In genomic region chr2:148508878-148509702, GRCh38 we compare ENCODE assay signal across 8 cellular contexts.
DNase-seq lines count a peak whose midpoint lies in the region; ATAC-seq, FAIRE-seq and TF ChIP-seq lines count a peak whose summit lies in the region.

No MANE protein-coding gene starts in this region.

- H3K9me3 ChIP-seq in sigmoid colon, result no peaks in the 10 kb centered on the region

- no peak for TF ChIP-seq EP300 in sigmoid colon (IDR thresholded peaks at IDR 0.05)

- peak overlapping the region; percentile 1 to 26 (median 22) for H3K4me3 ChIP-seq in sigmoid colon

- peak; percentile 100 for ATAC-seq in HG02763 (IDR thresholded peaks at IDR 0.05; ENCODE audit: unreplicated experiment)

- DNase-seq in GM12892 (ENCODE audit: insufficient read length), result peak; percentile 49
- DNase-seq in NCI-H1105 treated with DMSO at 0.1 percent for 48 hours (lab: John Stamatoyannopoulos, UW), result peak; percentile 66
- DNase-seq in T-helper 2 cell, result peak; percentile 35 to 90 (median 69)
- DNase-seq in anterior cingulate cortex (lab: John Stamatoyannopoulos, UW), result peak in 53 of 58 donors; percentile 9 to 82 (median 52)
- peak; percentile 77 for DNase-seq in hepatic stellate cell (ENCODE audit: low spot score)
- DNase-seq in sigmoid colon, result peak; percentile 86
- no peak for DNase-seq in NCI-H128 (lab: John Stamatoyannopoulos, UW; ENCODE audit: unreplicated experiment)

- peaks cover 0 to 13% (median 0%) of the 10 kb centered on the region in 4 donors for H3K36me3 ChIP-seq in sigmoid colon

- intact Hi-C loops in sigmoid colon (cut with DNase I), result loop anchor here (2.0 to 5.0 kb wide), 2 partner anchors 518 to 572 kb away; no protein-coding TSS in a partner anchor

- no peak for TF ChIP-seq POLR2A in GM12892 (IDR thresholded peaks at IDR 0.05; ENCODE audit: low read depth, low read length)
- TF ChIP-seq POLR2A in sigmoid colon (IDR thresholded peaks at IDR 0.05), result no peak

- peaks cover 0 to 7% (median 5%) of the 10 kb centered on the region in 4 donors for H3K4me1 ChIP-seq in sigmoid colon

- peak in 3 of 4 experiments; percentile 70 to 83 (median 73) for TF ChIP-seq CTCF in sigmoid colon (IDR thresholded peaks at IDR 0.05)

- H3K27ac ChIP-seq in sigmoid colon, result no peak overlapping the region

- no peaks in the 10 kb centered on the region for H3K27me3 ChIP-seq in sigmoid colon

- 19 to 26% methylated on average over 13 of the region's 13 CpGs for WGBS in sigmoid colon, 2 donors

- FAIRE-seq in GM12892 (lab: Jason Lieb, UNC), result peak; percentile 96
